Comparison of ENCODE assay signal across 8 cellular contexts in the genomic region with DNA sequence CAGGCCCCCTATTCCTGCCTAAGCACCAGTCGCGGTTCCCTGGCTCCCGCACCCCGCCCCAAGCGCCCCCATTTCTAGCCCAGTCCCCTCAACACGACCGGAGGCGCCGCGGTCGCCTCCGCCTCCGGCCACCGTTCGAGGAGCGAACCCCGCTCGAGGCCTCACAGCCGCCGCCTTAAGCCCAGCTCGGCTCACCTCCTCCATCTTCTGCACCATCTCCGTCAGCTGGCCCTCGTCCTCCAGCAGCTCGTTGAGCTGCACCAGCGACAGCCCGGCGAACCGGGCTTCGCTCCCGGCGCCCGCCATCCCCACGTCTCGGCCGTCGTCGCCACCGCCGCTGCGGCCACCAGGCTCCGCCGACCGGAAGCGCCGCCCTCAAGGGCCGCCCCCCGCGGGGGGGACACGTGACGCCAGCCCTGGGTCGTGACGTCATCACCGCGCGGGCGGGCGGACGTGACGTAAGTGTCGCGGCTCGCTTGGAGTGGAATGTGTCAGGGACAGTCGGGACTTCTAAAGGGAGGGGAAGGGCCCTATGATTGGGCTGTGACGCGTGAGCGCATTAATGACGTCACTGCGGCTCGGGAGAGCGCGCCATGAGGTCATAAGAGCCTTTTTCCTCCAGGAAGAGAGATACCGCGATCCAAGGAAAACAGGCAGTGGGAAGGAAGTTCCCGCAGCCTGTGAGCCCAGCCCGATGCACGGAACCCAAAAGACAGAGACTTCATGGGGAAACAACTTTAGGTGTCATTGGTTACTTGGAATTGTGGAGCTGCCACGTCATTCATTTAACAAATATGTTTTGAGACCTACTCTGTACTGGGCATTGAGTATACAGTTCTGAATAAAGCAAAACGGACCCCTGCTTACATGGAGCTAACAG. TPM values are rescaled to one million over a fixed set of nuclear protein-coding genes. Genes with fewer than 3 reads are reported as not detected.
DNase-seq lines count a peak whose midpoint lies in the region; TF ChIP-seq lines count a peak whose summit lies in the region.

A gene with protein sequence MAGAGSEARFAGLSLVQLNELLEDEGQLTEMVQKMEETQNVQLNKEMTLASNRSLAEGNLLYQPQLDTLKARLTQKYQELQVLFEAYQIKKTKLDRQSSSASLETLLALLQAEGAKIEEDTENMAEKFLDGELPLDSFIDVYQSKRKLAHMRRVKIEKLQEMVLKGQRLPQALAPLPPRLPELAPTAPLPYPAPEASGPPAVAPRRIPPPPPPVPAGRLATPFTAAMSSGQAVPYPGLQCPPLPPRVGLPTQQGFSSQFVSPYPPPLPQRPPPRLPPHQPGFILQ (minus strand): TSS at position 368 of the 880 bp plus-strand sequence. CDS start 62 bp downstream, at position 306.

- peak within 1 kb of the TSS; percentile 49 to 86 (median 80) for H3K27ac Mint-ChIP-seq in nephron

- DNase-seq in NCI-H524 (lab: John Stamatoyannopoulos, UW): peak; percentile 42 to 68
- no peak for DNase-seq in NCI-H524 treated with DMSO at 0.1 percent for 48 hours (lab: John Stamatoyannopoulos, UW)
- DNase-seq in HS-27A (ENCODE audit: low read depth): peak; percentile 51
- DNase-seq in RPMI7951 (ENCODE audit: low read depth): peak; percentile 82
- peak; percentile 72 for DNase-seq in activated effector memory CD4-positive, alpha-beta T cell treated with Interleukin-2 at 50 U/mL for 16 hours
- peak; percentile 90 for DNase-seq in fibroblast of pulmonary artery (ENCODE audit: low read depth)
- peak; percentile 82 for DNase-seq in stimulated activated naive CD4-positive, alpha-beta T cell treated with Interleukin-2 at 50 U/mL for 16 hours (lab: John Stamatoyannopoulos, UW)

- H3K4me3 ChIP-seq in fibroblast of pulmonary artery (replicated peaks; ENCODE audit: low read depth, low read length): peak within 1 kb of the TSS; percentile 64

- H3K36me3 Mint-ChIP-seq in nephron (ENCODE audit: low read depth): no peaks in the 10 kb centered on the region

- peaks cover 5% of the 10 kb centered on the region for H3K27me3 Mint-ChIP-seq in nephron (ENCODE audit: low read depth)

- TF ChIP-seq CTCF in fibroblast of pulmonary artery (IDR thresholded peaks at IDR 0.05; ENCODE audit: low read length, missing control alignments) (no peak), nephron (IDR thresholded peaks at IDR 0.05; ENCODE audit: unreplicated experiment in 3 of 3) (no peak)

- no peaks in the 10 kb centered on the region for H3K9me3 Mint-ChIP-seq in nephron

- peaks cover 50% of the 10 kb centered on the region for H3K4me1 Mint-ChIP-seq in nephron

- H3K4me3 Mint-ChIP-seq in nephron: peak within 1 kb of the TSS; percentile 90 to 94 (median 91)

RNA-seq across cellular contexts. Expression of the gene that starts here (rescaled TPM):
- total RNA-seq in RPMI7951 (2014; rRNA removed; shearing (Covaris generic)): 35.8 and 56.9 TPM in 2 replicates
